Comparison of ENCODE assay signal across 1 cellular context in the genomic region with DNA sequence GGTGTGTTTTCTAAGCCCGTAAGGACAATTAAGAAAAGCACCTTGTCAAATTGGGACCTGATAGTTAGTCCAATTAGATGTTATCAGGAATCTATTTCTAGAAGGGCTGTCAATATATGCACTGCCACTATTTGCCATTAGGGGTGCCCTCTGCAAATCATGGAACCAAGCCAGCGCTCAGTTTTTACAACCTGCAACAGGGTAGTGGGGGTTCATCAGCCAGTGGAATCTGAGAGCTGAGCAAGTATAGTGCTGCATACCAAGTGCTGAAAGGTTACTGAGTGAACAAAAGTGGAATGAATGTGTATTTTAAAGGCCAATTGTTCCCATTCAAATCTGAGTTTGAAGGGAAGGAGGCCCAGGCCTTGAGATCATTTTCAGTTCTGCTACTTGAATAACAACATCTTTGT.
TF ChIP-seq lines count a peak whose summit lies in the region.

No MANE protein-coding gene starts in this region.

TF ChIP-seq in GM12878, 131 proteins besides CTCF, POLR2A, EP300 and RAD21 (continued from another document):
- peak; percentile 42 for TF ChIP-seq SKIL (IDR thresholded peaks at IDR 0.05; ENCODE audit: low read depth, poor library complexity, severe bottlenecking)
- TF ChIP-seq NBN (IDR thresholded peaks at IDR 0.05) = peak; percentile 45; the same call in 1 of the 2 replicates
- 0 out of 2 replicates have a peak, but pooled peaks have one; percentile 36 for TF ChIP-seq POLR2AphosphoS5 (IDR thresholded peaks at IDR 0.05; ENCODE audit: low read length)
- 0 out of 2 replicates have a peak, but pooled peaks have one; percentile 28 for TF ChIP-seq CBFB (IDR thresholded peaks at IDR 0.05; ENCODE audit: low read depth)
- TF ChIP-seq CEBPB (IDR thresholded peaks at IDR 0.05; ENCODE audit: borderline replicate concordance in 1 of 2, low read depth in 2 of 2, low read length in 2 of 2) = no peak
- TF ChIP-seq, protein P1, sequence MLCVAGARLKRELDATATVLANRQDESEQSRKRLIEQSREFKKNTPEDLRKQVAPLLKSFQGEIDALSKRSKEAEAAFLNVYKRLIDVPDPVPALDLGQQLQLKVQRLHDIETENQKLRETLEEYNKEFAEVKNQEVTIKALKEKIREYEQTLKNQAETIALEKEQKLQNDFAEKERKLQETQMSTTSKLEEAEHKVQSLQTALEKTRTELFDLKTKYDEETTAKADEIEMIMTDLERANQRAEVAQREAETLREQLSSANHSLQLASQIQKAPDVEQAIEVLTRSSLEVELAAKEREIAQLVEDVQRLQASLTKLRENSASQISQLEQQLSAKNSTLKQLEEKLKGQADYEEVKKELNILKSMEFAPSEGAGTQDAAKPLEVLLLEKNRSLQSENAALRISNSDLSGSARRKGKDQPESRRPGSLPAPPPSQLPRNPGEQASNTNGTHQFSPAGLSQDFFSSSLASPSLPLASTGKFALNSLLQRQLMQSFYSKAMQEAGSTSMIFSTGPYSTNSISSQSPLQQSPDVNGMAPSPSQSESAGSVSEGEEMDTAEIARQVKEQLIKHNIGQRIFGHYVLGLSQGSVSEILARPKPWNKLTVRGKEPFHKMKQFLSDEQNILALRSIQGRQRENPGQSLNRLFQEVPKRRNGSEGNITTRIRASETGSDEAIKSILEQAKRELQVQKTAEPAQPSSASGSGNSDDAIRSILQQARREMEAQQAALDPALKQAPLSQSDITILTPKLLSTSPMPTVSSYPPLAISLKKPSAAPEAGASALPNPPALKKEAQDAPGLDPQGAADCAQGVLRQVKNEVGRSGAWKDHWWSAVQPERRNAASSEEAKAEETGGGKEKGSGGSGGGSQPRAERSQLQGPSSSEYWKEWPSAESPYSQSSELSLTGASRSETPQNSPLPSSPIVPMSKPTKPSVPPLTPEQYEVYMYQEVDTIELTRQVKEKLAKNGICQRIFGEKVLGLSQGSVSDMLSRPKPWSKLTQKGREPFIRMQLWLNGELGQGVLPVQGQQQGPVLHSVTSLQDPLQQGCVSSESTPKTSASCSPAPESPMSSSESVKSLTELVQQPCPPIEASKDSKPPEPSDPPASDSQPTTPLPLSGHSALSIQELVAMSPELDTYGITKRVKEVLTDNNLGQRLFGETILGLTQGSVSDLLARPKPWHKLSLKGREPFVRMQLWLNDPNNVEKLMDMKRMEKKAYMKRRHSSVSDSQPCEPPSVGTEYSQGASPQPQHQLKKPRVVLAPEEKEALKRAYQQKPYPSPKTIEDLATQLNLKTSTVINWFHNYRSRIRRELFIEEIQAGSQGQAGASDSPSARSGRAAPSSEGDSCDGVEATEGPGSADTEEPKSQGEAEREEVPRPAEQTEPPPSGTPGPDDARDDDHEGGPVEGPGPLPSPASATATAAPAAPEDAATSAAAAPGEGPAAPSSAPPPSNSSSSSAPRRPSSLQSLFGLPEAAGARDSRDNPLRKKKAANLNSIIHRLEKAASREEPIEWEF (IDR thresholded peaks at IDR 0.05; ENCODE audit: insufficient replicate concordance, low read depth, low read length) = peak; percentile 58
- TF ChIP-seq NFXL1 (IDR thresholded peaks at IDR 0.05; ENCODE audit: borderline replicate concordance) = no peak
- TF ChIP-seq BCL3 (IDR thresholded peaks at IDR 0.05; ENCODE audit: borderline replicate concordance, insufficient read depth, low read depth, low read length, poor library complexity, severe bottlenecking) = no peak
- 0 out of 2 replicates have a peak, but pooled peaks have one; percentile 39 for TF ChIP-seq SIN3A (IDR thresholded peaks at IDR 0.05; ENCODE audit: low read depth, low read length)
- no peak for TF ChIP-seq TCF12 (IDR thresholded peaks at IDR 0.05; ENCODE audit: low read depth, low read length)
